6 cellular contexts compared by ENCODE assay signal in genomic region chr5:6586647-6587042, GRCh38.
"Had no signal": no experiment of that assay in that cellular context is flagged by ENCODE, and none has a peak within 500 bp of the region (broad histone marks: within the 10 kb centered on the region; RNA-seq: fewer than 3 reads in every experiment).

No MANE protein-coding gene starts in this region.

- H3K4me3 ChIP-seq: GM23338 had no signal

- ATAC-seq: GM23338 had no signal

- DNase-seq: H9, HCEC 1CT had no signal

- H2AFZ ChIP-seq: GM23338 had no signal

- FAIRE-seq: H1, H54 had no signal

- H3K9me3 Mint-ChIP-seq: GM23338, H9 had no signal

- H3K36me3 Mint-ChIP-seq: IgD-negative memory B cell had no signal

- H3K4me2 ChIP-seq: GM23338 had no signal

- H3K4me3 Mint-ChIP-seq: GM23338, H9 had no signal

- H3K27ac Mint-ChIP-seq: GM23338, H9, IgD-negative memory B cell had no signal
